In the genomic region with DNA sequence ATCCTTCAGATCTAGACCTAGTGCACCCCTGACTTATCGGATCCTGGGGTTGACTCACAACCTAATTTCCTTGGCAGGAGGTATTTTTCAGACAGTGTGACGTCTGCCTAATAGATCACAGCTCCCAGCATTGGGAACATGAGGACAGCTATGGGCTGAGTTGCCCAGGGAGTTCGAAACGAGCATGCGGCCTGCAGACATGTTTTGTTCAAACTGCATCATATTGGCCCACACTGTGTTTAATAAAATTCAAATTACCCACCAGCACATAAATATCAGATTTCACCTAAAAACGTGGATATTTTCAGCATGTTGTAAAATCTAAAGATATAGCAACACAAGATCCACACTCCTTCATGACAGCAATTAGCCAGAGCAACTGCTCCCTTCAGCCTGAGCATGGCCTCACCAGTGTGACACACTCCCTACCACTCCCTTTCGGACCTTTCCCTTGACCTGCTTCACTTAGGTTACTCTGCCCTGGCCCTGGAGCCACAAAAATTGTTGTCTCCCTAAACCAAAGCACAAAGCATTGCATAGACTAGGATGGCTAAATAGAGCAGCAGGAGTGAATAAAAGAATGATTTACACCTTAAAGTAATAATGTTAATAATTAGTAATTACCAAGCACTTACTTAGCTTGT, we compare ENCODE assay signal across 9 cellular contexts. TPM values are rescaled to one million over a fixed set of nuclear protein-coding genes. Genes with fewer than 3 reads are reported as not detected.
DNase-seq lines count a peak whose midpoint lies in the region; ATAC-seq, FAIRE-seq and TF ChIP-seq lines count a peak whose summit lies in the region.
"Had no signal": no experiment of that assay in that cellular context is flagged by ENCODE, and none has a peak within 500 bp of the region (broad histone marks: within the 10 kb centered on the region; RNA-seq: fewer than 3 reads in every experiment).

No MANE protein-coding gene starts in this region.

- DNase-seq in GM12878 (ENCODE audit: low read depth, low spot score) (no peak), NCI-H526 treated with DMSO at 0.1 percent for 48 hours (lab: John Stamatoyannopoulos, UW) (no peak), AG20443 (ENCODE audit: low spot score) (no peak), AG08396 (ENCODE audit: low spot score) (no peak)

- in situ Hi-C loops in GM12878 (cut with MboI), result loop anchor here (5.0 to 25.0 kb wide), 4 partner anchors 499 to 996 kb away; no protein-coding TSS in a partner anchor

- FAIRE-seq in GM12878 (lab: Jason Lieb, UNC), result no peak

- RAD21 ChIA-PET in GM12878 (lab: Charles Lee; ENCODE audit: unreplicated experiment), result interaction anchor here (0.7 to 2.7 kb wide), 15 partner anchors 61 to 1017 kb away, joined by 3 to 42 read pairs (median 4); a partner anchor contains a TSS

- no peak overlapping the region for H2AFZ ChIP-seq in GM12878 (ENCODE audit: control insufficient read depth, low read depth, low read length)
- H2AFZ ChIP-seq in neural cell (ENCODE audit: low read depth, low read length), result no peak overlapping the region

- intact Hi-C loops in GM12878 (cut with micrococcal nuclease; ENCODE audit: unreplicated experiment), result loop anchor here (5.0 to 10.0 kb wide), 5 partner anchors 166 to 996 kb away; a partner anchor contains a TSS

- H4K20me1 ChIP-seq in GM12878 (ENCODE audit: control insufficient read depth, insufficient read depth) (no peaks in the 10 kb centered on the region), neural cell (ENCODE audit: insufficient read depth) (no peaks in the 10 kb centered on the region)
- H4K20me1 ChIP-seq: BLaER1 had no signal

- TF ChIP-seq CTCF in GM12878 (IDR thresholded peaks at IDR 0.05 in 2 of 3, conservative IDR thresholded peaks at IDR 0.05 in 1 of 3; ENCODE audit: control insufficient read depth in 2 of 3, extremely low read depth in 1 of 3, insufficient read depth in 1 of 3, low read depth in 3 of 3, low read length in 3 of 3) (no peak), neural cell (IDR thresholded peaks at IDR 0.05; ENCODE audit: poor library complexity, severe bottlenecking) (peak; percentile 52)

- WGBS in GM12878 (ENCODE audit: insufficient coverage, insufficient replicate concordance, low lambda C conversion rate, missing lambda C conversion rate), result 12% methylated on average over 7 of the region's 7 CpGs

- TF ChIP-seq POLR2A in GM12878 (IDR thresholded peaks at IDR 0.05; ENCODE audit: low read depth, low read length), result no peak

- H3K9ac ChIP-seq in GM12878 (ENCODE audit: control insufficient read depth, insufficient read depth, low read length) (no peak overlapping the region), neural cell (ENCODE audit: low read length) (no peak overlapping the region)
- H3K9ac ChIP-seq: BLaER1 had no signal

- POLR2A ChIA-PET in GM12878 (lab: Charles Lee), result no interaction called here

- BruUV-seq in GM12878 (replicated peaks; lab: Mats Ljungman, UMichigan), result no TSS peak

- no peak for TF ChIP-seq RAD21 in GM12878 (IDR thresholded peaks at IDR 0.05; ENCODE audit: insufficient read depth, low read depth, low read length)
- TF ChIP-seq RAD21 in neural cell (conservative IDR thresholded peaks at IDR 0.05), result no peak

- H3K27me3 ChIP-seq in GM12878 (replicated peaks in 1 of 2; ENCODE audit: control insufficient read depth in 2 of 2, insufficient read depth in 2 of 2, low read length in 1 of 2), result no peaks in the 10 kb centered on the region; a peak in 1 of 4 replicates
- H3K27me3 ChIP-seq in neural cell (ENCODE audit: insufficient read depth, low read depth, low read length), result no peaks in the 10 kb centered on the region
- H3K27me3 ChIP-seq: BLaER1, sigmoid colon had no signal

- ATAC-seq in GM18511 (IDR thresholded peaks at IDR 0.05; ENCODE audit: unreplicated experiment) (peak; percentile 18), HG02852 (IDR thresholded peaks at IDR 0.05; ENCODE audit: unreplicated experiment) (peak; percentile 10), GM12878 (peak; percentile 45)

- H3K79me2 ChIP-seq in GM12878 (ENCODE audit: control insufficient read depth, insufficient read depth, low read length) (no peaks in the 10 kb centered on the region), neural cell (replicated peaks; ENCODE audit: insufficient read depth, low read length) (no peaks in the 10 kb centered on the region)

- SMC1A ChIA-PET in GM12878 (lab: Charles Lee; ENCODE audit: uncharacterized antibody, unreplicated experiment), result interaction anchor here (0.6 to 3.3 kb wide), 24 partner anchors 10 to 996 kb away, joined by 3 to 37 read pairs (median 4); no protein-coding TSS in a partner anchor

- H3K36me3 ChIP-seq in GM12878 (ENCODE audit: control insufficient read depth in 2 of 2, insufficient read depth in 2 of 2, low read length in 1 of 2) (no peaks in the 10 kb centered on the region), neural cell (ENCODE audit: insufficient read depth, low read length) (no peaks in the 10 kb centered on the region)
- H3K36me3 ChIP-seq: BLaER1, sigmoid colon had no signal

- TF ChIP-seq EP300 in GM12878 (IDR thresholded peaks at IDR 0.05; ENCODE audit: borderline replicate concordance in 1 of 2, control insufficient read depth in 1 of 2, low read depth in 2 of 2, low read length in 2 of 2), result no peak
- TF ChIP-seq EP300 in neural cell (conservative IDR thresholded peaks at IDR 0.05; ENCODE audit: poor library complexity, severe bottlenecking), result no peak

- H3K4me3 ChIP-seq in GM12878, result no peak overlapping the region
- H3K4me3 ChIP-seq in neural cell (ENCODE audit: low read length), result no peak overlapping the region
- H3K4me3 ChIP-seq: BLaER1, sigmoid colon had no signal

- CTCF ChIA-PET in GM12878 (lab: Yijun Ruan, JAX), result interaction anchor here (0.7 to 3.9 kb wide), 35 partner anchors 12 to 1018 kb away, joined by 3 to 99 read pairs (median 5); no protein-coding TSS in a partner anchor

- H3K9me2 ChIP-seq in neural cell (ENCODE audit: insufficient read depth, low read length), result no peaks in the 10 kb centered on the region

- H3K9me3 ChIP-seq in GM12878 (replicated peaks; ENCODE audit: control insufficient read depth, insufficient read depth, low read length), result no peaks in the 10 kb centered on the region
- no peaks in the 10 kb centered on the region for H3K9me3 ChIP-seq in neural cell (ENCODE audit: low read length)
- H3K9me3 ChIP-seq: BLaER1, sigmoid colon had no signal

- H3K4me1 ChIP-seq in GM12878 (ENCODE audit: control insufficient read depth, insufficient read depth, low read length), result no peaks in the 10 kb centered on the region

- H3K27ac ChIP-seq in GM12878 (ENCODE audit: control insufficient read depth, insufficient read depth), result no peak overlapping the region
- H3K27ac ChIP-seq in neural cell (ENCODE audit: low read length), result no peak overlapping the region
- H3K27ac ChIP-seq: BLaER1 had no signal

- H3F3A ChIP-seq in neural cell (ENCODE audit: insufficient read depth, low read length, poor library complexity, severe bottlenecking), result no peaks in the 10 kb centered on the region

- H3K4me2 ChIP-seq in GM12878 (ENCODE audit: control insufficient read depth, insufficient read depth), result no peak overlapping the region
- H3K4me2 ChIP-seq in neural cell (ENCODE audit: low read length), result no peak overlapping the region
- H3K4me2 ChIP-seq: BLaER1 had no signal

TF ChIP-seq in GM12878, 131 proteins besides CTCF, POLR2A, EP300 and RAD21 (continues in another document):
- TF ChIP-seq SP1 (IDR thresholded peaks at IDR 0.05; ENCODE audit: low read depth, low read length) (no peak), IKZF1 (conservative IDR thresholded peaks at IDR 0.05) (no peak), NR2C1 (IDR thresholded peaks at IDR 0.05) (no peak), JUNB (IDR thresholded peaks at IDR 0.05) (no peak)

TF ChIP-seq in neural cell, 6 proteins besides CTCF, POLR2A, EP300 and RAD21:
- TF ChIP-seq POLR2AphosphoS5 (IDR thresholded peaks at IDR 0.05) (no peak), SMC3 (conservative IDR thresholded peaks at IDR 0.05; ENCODE audit: poor library complexity) (no peak), EZH2 (IDR thresholded peaks at IDR 0.05; ENCODE audit: borderline replicate concordance, insufficient read depth, low read length, poor library complexity, severe bottlenecking) (no peak)

RNA-seq across cellular contexts. Expression of a gene that starts 53.6 kb away (rescaled TPM):
- total RNA-seq in GM12878 (2013; cell fraction: nucleolus; rRNA removed), result 213 and 244 TPM in 2 replicates
- total RNA-seq in GM12878 (2014; rRNA removed) (50.0 and 54.0 TPM in 2 replicates), GM12878 (2014; rRNA removed; fragmentation: Illumina TruSeq; extraction: Trizol) (54.0 and 54.2 TPM in 2 replicates), GM12878 (2021) (28.7 and 33.9 TPM in 2 replicates)
- polyA plus RNA-seq in GM12878 (2011; ENCODE audit: low read depth), result 16.6 TPM
- polyA plus RNA-seq in GM12878 (2011; rRNA removed) (25.7 and 42.5 TPM in 2 replicates), GM12878 (2014; fragmentation: Illumina TruSeq; extraction: Trizol) (34.4 and 53.3 TPM in 2 replicates), GM12878 (2014; fragmentation: Nextera tagmentation; extraction: Ambion mirVana) (10 to 100 TPM; 13.9 to 14.8 TPM), GM12878 (2014; rRNA removed) (23.1 and 27.2 TPM in 2 replicates), GM12878 (2016; fragmentation: Nextera tagmentation; extraction: Ambion mirVana) (10 to 100 TPM; 36.2 to 38.8 TPM), neural cell (89.6 and 92.6 TPM in 2 replicates)
- 8.9 and 10.5 TPM in 2 replicates for polyA plus RNA-seq in GM12878 (2011; cell fraction: cytosol; rRNA removed)
- 35.4 and 37.1 TPM in 2 replicates for polyA plus RNA-seq in GM12878 (2011; cell fraction: nucleus; rRNA removed)
- 25.5 and 29.9 TPM in 2 replicates for polyA plus RNA-seq in GM12878 (2012)
- 34.3 and 45.4 TPM in 2 replicates for polyA minus RNA-seq in GM12878 (2011; rRNA and poly(A)+ RNA removed)
- polyA minus RNA-seq in GM12878 (2011; cell fraction: cytosol; rRNA and poly(A)+ RNA removed), result 11.1 and 13.4 TPM in 2 replicates
- polyA minus RNA-seq in GM12878 (2011; cell fraction: nucleus; rRNA and poly(A)+ RNA removed), result 57.3 and 80.4 TPM in 2 replicates
- 213 and 248 TPM in 2 replicates for polyA minus RNA-seq in neural cell
